ENCODE assay signal across 1 cellular context in the genomic region with DNA sequence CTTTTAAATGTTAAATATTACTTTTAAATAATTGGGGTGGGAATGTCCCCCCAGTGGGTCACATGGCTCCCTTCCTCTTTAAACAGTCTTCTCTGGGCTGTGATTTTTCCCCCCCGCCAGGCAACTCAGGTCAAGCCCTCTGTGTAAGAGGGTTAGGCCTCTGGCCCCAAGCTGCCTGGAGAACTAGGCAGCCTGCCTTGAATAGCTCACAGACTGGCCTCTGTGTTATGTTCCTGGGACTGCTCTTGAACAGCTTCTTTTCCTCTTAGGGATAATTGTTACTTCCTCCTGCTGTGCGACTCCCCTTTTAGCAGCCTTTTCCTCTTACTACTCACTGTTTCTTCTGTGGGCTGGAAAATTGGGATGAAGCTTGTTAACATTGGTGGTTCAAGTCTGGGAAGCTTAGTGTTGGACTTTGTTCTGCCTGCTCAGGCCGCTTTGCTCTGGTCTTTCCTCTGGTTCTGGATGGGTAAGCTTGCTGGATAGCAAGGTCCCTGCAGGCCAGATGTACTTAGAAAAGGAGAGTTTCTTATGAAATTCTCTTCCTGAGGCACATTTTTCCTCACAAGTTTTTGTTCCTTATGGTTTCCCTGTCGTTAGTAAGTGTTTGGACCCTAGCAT.
TF ChIP-seq lines count a peak whose summit lies in the region.

No MANE protein-coding gene starts in this region.

TF ChIP-seq in WTC11, 78 proteins besides CTCF, POLR2A, EP300 and RAD21 (continued from another document):
- no peak for TF ChIP-seq FOXP4 (CRISPR knock-in tag; IDR thresholded peaks at IDR 0.05)
- TF ChIP-seq ARID4B (CRISPR knock-in tag; IDR thresholded peaks at IDR 0.05; ENCODE audit: borderline replicate concordance), result no peak
- TF ChIP-seq TEAD1 (CRISPR knock-in tag; IDR thresholded peaks at IDR 0.05), result no peak
- no peak for TF ChIP-seq CDX4 (CRISPR knock-in tag; IDR thresholded peaks at IDR 0.05; ENCODE audit: borderline replicate concordance)
- TF ChIP-seq USF2 (CRISPR knock-in tag; IDR thresholded peaks at IDR 0.05), result no peak
- TF ChIP-seq, protein P1, sequence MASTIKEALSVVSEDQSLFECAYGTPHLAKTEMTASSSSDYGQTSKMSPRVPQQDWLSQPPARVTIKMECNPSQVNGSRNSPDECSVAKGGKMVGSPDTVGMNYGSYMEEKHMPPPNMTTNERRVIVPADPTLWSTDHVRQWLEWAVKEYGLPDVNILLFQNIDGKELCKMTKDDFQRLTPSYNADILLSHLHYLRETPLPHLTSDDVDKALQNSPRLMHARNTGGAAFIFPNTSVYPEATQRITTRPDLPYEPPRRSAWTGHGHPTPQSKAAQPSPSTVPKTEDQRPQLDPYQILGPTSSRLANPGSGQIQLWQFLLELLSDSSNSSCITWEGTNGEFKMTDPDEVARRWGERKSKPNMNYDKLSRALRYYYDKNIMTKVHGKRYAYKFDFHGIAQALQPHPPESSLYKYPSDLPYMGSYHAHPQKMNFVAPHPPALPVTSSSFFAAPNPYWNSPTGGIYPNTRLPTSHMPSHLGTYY (CRISPR knock-in tag; IDR thresholded peaks at IDR 0.05), result no peak
- TF ChIP-seq NFE2L1 (CRISPR knock-in tag; IDR thresholded peaks at IDR 0.05), result no peak
- TF ChIP-seq, protein P2, sequence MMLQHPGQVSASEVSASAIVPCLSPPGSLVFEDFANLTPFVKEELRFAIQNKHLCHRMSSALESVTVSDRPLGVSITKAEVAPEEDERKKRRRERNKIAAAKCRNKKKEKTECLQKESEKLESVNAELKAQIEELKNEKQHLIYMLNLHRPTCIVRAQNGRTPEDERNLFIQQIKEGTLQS (CRISPR knock-in tag; conservative IDR thresholded peaks at IDR 0.05), result no peak
- TF ChIP-seq NFATC4 (CRISPR knock-in tag; IDR thresholded peaks at IDR 0.05), result no peak
- TF ChIP-seq GTF2I (CRISPR knock-in tag; conservative IDR thresholded peaks at IDR 0.05), result no peak
- no peak for TF ChIP-seq ZNF317 (CRISPR knock-in tag; IDR thresholded peaks at IDR 0.05; ENCODE audit: borderline replicate concordance, low read depth)
- TF ChIP-seq CBFB (CRISPR knock-in tag; IDR thresholded peaks at IDR 0.05; ENCODE audit: low read depth), result no peak
